Comparison of ENCODE assay signal across 3 cellular contexts in genomic region chr15:33393552-33393951, GRCh38.
"Had no signal": no experiment of that assay in that cellular context is flagged by ENCODE, and none has a peak within 500 bp of the region (broad histone marks: within the 10 kb centered on the region; RNA-seq: fewer than 3 reads in every experiment).

No MANE protein-coding gene starts in this region.

- ATAC-seq: GM12878 had no signal

- DNase-seq: GDM1, GF-D8 had no signal

- H3K4me3 ChIP-seq: GM12878 had no signal
